In the genomic region with DNA sequence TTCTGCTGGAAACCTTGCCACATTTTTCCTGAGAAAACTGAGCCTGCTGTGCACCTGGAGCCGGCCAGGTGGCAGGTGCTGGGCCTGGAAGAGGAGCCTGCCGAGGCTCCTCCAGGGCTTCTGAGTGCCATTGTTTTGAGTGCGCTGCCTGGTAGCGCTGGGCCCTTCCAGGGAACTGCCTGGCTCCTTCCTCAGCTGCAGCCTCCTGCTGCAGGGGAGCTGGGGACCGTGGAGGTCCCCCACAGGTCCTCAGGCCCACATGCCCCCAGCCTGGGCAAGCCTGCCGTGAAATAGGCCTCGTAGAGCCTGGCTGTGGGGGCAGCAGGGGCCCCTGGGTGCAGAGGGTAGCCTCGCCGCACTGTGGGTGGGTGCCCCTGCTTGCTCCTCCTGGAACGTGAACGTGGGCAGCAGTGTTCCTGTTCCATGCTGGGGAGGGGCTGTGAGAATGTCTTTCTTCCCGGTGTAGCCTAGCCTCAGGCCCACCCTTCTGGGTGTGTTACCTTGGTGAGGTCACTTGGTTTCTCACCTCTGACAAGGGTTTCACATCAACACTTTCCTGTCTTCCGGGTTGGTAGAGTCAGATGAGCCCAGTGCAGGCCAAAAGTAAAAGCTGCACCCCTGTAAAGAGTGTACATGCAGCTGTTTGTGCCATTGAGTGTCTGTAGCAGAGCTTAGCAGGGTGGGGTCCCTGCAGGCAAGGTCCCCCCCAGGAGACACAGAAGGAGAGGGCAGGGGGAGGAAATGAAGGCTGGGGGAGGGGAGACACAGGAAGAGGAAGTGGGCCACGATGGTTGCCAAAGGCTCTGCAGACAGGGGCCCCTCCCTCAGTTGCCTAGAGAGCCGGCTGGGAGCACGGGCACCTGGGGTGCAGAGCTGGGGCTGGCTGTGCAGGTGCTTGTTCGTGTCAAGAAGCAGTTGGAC, we compare ENCODE assay signal across 8 cellular contexts. TPM values are rescaled to one million over a fixed set of nuclear protein-coding genes. Genes with fewer than 3 reads are reported as not detected.
DNase-seq lines count a peak whose midpoint lies in the region; ATAC-seq and TF ChIP-seq lines count a peak whose summit lies in the region.

No MANE protein-coding gene starts in this region.

- peak overlapping the region; percentile 91 for H3K27ac Mint-ChIP-seq in activated naive CD4-positive, alpha-beta T cell treated with anti-CD3 and anti-CD28 coated beads, Interleukin-2, amount 50 U/mL, for 24 hours

- peaks cover 62% of the 10 kb centered on the region for H3K4me1 ChIP-seq in HUES6 (ENCODE audit: control insufficient read depth, insufficient read depth, low read length)
- peaks cover 26% of the 10 kb centered on the region for H3K4me1 ChIP-seq in mesenchymal stem cell (ENCODE audit: control insufficient read depth, insufficient read depth, low read depth, low read length)
- H3K4me1 ChIP-seq in uterus, result peaks cover 0 to 25% of the 10 kb centered on the region in 2 donors

- peaks cover 38% of the 10 kb centered on the region for H3K79me1 ChIP-seq in mesenchymal stem cell (replicated peaks; ENCODE audit: low read length, poor library complexity, severe bottlenecking)

- H3K36me3 ChIP-seq in HUES6 (ENCODE audit: control insufficient read depth, insufficient read depth, low read length) (0 out of 2 replicates have a peak, but pooled peaks cover 3% of the 10 kb centered on the region), mesenchymal stem cell (ENCODE audit: control insufficient read depth in 1 of 2, insufficient read depth in 2 of 2, low read depth in 1 of 2, low read length in 2 of 2) (peaks cover 4 to 5% of the 10 kb centered on the region in 2 experiments), uterus (no peaks in the 10 kb centered on the region)

- no peak overlapping the region for H2AK5ac ChIP-seq in mesenchymal stem cell (ENCODE audit: low read length, severe bottlenecking)

- H3K4me2 ChIP-seq in mesenchymal stem cell (ENCODE audit: low read length, poor library complexity, severe bottlenecking), result no peak overlapping the region

- H3K27me3 Mint-ChIP-seq in activated naive CD4-positive, alpha-beta T cell treated with anti-CD3 and anti-CD28 coated beads, Interleukin-2, amount 50 U/mL, for 24 hours, result no peaks in the 10 kb centered on the region

- H3K9me3 Mint-ChIP-seq in activated naive CD4-positive, alpha-beta T cell treated with anti-CD3 and anti-CD28 coated beads, Interleukin-2, amount 50 U/mL, for 24 hours, result no peaks in the 10 kb centered on the region

- H3K14ac ChIP-seq in mesenchymal stem cell (ENCODE audit: low read length in 2 of 2), result peak overlapping the region in 1 of 2 experiments; percentile 18

- H3K4me3 Mint-ChIP-seq in activated naive CD4-positive, alpha-beta T cell treated with anti-CD3 and anti-CD28 coated beads, Interleukin-2, amount 50 U/mL, for 24 hours, result peak overlapping the region; percentile 73

- H2BK12ac ChIP-seq in mesenchymal stem cell (ENCODE audit: low read length in 2 of 2), result peak overlapping the region in 1 of 2 experiments; percentile 3

- no peak overlapping the region for H3K23ac ChIP-seq in mesenchymal stem cell (ENCODE audit: low read length in 2 of 2)

- CTCF ChIA-PET in RWPE1 (lab: Yijun Ruan, JAX), result interaction anchor here (0.6 kb wide), 1 partner anchor 232 kb away, joined by 4 read pairs; no protein-coding TSS in a partner anchor

- H2BK120ac ChIP-seq in mesenchymal stem cell (ENCODE audit: low read depth, low read length), result peak overlapping the region; percentile 59

- intact Hi-C loops in uterus (cut with DNase I; ENCODE audit: low total_unique reads), result no loop called here

- no peak overlapping the region for H2BK5ac ChIP-seq in mesenchymal stem cell (ENCODE audit: low read depth, low read length, poor library complexity, severe bottlenecking)

- 76% methylated on average over 15 of the region's 17 CpGs for WGBS in mesenchymal stem cell

- peak overlapping the region; percentile 40 to 43 for H3K18ac ChIP-seq in mesenchymal stem cell (ENCODE audit: low read depth in 1 of 2, low read length in 2 of 2)

- peak; percentile 51 for DNase-seq in GDM1 (lab: John Stamatoyannopoulos, UW)
- DNase-seq in RWPE1 (ENCODE audit: low spot score), result peak; percentile 34
- no peak for DNase-seq in mesenchymal stem cell
- no peak for DNase-seq in uterus
- no peak for DNase-seq in dedifferentiated amniotic fluid mesenchymal stem cell (ENCODE audit: extremely low spot score)

- no peaks in the 10 kb centered on the region for H3K9me3 ChIP-seq in HUES6 (ENCODE audit: control insufficient read depth, insufficient read depth, low read depth, low read length)
- no peaks in the 10 kb centered on the region for H3K9me3 ChIP-seq in mesenchymal stem cell (ENCODE audit: control insufficient read depth, low read length)
- no peaks in the 10 kb centered on the region for H3K9me3 ChIP-seq in uterus

- peak overlapping the region; percentile 93 for H4K91ac ChIP-seq in mesenchymal stem cell (ENCODE audit: low read length)

- H3K9ac ChIP-seq in HUES6 (ENCODE audit: low read length) (no peak overlapping the region), mesenchymal stem cell (ENCODE audit: low read length) (no peak overlapping the region)

- peaks cover 95% of the 10 kb centered on the region for H3K4me1 Mint-ChIP-seq in activated naive CD4-positive, alpha-beta T cell treated with anti-CD3 and anti-CD28 coated beads, Interleukin-2, amount 50 U/mL, for 24 hours

- no peaks in the 10 kb centered on the region for H3K27me3 ChIP-seq in HUES6 (ENCODE audit: control insufficient read depth, insufficient read depth, low read length)
- H3K27me3 ChIP-seq in mesenchymal stem cell (ENCODE audit: control insufficient read depth in 1 of 2, insufficient read depth in 1 of 2, low read length in 2 of 2), result no peaks in the 10 kb centered on the region
- no peaks in the 10 kb centered on the region for H3K27me3 ChIP-seq in uterus

- POLR2A ChIA-PET in RWPE1 (lab: Yijun Ruan, JAX; ENCODE audit: low non-redundant PET), result no interaction called here

- no peak for TF ChIP-seq POLR2A in uterus (IDR thresholded peaks at IDR 0.05)

- H3K4me3 ChIP-seq in HUES6 (ENCODE audit: low read depth, low read length) (no peak overlapping the region), mesenchymal stem cell (ENCODE audit: insufficient read depth in 1 of 2, low read depth in 1 of 2, low read length in 2 of 2) (no peak overlapping the region), uterus (no peak overlapping the region)

- H3K36me3 Mint-ChIP-seq in activated naive CD4-positive, alpha-beta T cell treated with anti-CD3 and anti-CD28 coated beads, Interleukin-2, amount 50 U/mL, for 24 hours, result peaks cover 4% of the 10 kb centered on the region

- peak overlapping the region; percentile 86 for H4K8ac ChIP-seq in mesenchymal stem cell (ENCODE audit: low read length)

- peak overlapping the region; percentile 80 for H2BK15ac ChIP-seq in mesenchymal stem cell (ENCODE audit: low read depth, poor library complexity, severe bottlenecking)

- H3K4ac ChIP-seq in mesenchymal stem cell (ENCODE audit: low read depth in 1 of 2, low read length in 2 of 2), result peak overlapping the region; percentile 32 to 51

- H3K27ac ChIP-seq in HUES6 (ENCODE audit: low read depth, low read length) (0 out of 2 replicates have a peak overlapping the region, but pooled peaks have one; percentile 11), RWPE1 (peak overlapping the region; percentile 81), mesenchymal stem cell (ENCODE audit: low read length, poor library complexity, severe bottlenecking) (no peak overlapping the region), uterus (peak overlapping the region; percentile 52 to 75)

- no peak for TF ChIP-seq CTCF in RWPE1 (conservative IDR thresholded peaks at IDR 0.05; ENCODE audit: low read depth)
- no peak for TF ChIP-seq CTCF in uterus (IDR thresholded peaks at IDR 0.05)

- H2AFZ ChIP-seq in mesenchymal stem cell (ENCODE audit: low read depth, low read length), result no peak overlapping the region

- ATAC-seq in GM21390 (IDR thresholded peaks at IDR 0.05; ENCODE audit: unreplicated experiment), result peak; percentile 68

RNA-seq across cellular contexts. Expression of gene KLF13, which starts 34.5 kb away (rescaled TPM):
- polyA plus RNA-seq in mesenchymal stem cell (2013, experiment 1 of 2), result 93.2 TPM
- 91.8 TPM for polyA plus RNA-seq in mesenchymal stem cell (2013, experiment 2 of 2)
- total RNA-seq in uterus, result 10 to 100 TPM; 20.2 to 58.8 (median 25.7) TPM

Comparison
In these comparisons a context has a peak if more than half of its experiments do, and no peak if none do; other contexts are left out.
1. DNase-seq: peak in GDM1 (single experiment) and RWPE1 (single experiment); none in mesenchymal stem cell (single experiment), uterus (0 of 2) and dedifferentiated amniotic fluid mesenchymal stem cell (single experiment).